In the genomic region with DNA sequence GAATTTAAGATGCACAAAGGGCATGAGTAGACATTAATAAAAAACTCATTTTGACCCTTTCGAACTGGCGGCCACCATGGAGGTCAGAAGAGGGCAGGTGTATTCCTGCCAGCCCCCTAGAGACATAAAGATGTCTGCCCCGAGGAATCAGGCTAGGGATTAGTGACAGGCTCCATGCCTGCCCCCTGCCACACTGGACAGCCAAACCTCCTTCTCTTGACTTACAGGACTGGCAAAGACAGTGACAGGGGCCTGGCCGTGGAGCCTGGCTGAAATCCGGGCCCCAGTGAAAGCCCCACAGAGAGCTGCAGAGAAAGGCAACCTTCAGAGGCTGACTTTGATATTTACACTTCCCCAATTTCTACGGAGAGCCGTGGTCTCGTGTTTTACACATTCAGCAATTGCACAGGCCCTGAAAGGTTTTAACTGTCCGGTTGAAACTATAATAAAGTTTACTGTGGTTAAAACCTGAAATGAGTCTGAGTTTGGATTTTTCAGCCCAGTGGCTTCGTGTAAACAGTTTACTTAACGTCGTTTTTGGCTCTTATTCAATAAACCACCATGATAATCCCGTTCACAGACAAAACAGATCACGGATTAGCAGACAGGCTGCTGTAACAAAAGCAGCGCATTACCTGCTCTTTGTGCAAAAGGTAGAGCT, we compare ENCODE assay signal across 1 cellular context.
TF ChIP-seq lines count a peak whose summit lies in the region.

No MANE protein-coding gene starts in this region.

TF ChIP-seq in GM23338, 12 proteins besides CTCF, POLR2A, EP300 and RAD21 (continued from another document):
- TF ChIP-seq, protein P1, sequence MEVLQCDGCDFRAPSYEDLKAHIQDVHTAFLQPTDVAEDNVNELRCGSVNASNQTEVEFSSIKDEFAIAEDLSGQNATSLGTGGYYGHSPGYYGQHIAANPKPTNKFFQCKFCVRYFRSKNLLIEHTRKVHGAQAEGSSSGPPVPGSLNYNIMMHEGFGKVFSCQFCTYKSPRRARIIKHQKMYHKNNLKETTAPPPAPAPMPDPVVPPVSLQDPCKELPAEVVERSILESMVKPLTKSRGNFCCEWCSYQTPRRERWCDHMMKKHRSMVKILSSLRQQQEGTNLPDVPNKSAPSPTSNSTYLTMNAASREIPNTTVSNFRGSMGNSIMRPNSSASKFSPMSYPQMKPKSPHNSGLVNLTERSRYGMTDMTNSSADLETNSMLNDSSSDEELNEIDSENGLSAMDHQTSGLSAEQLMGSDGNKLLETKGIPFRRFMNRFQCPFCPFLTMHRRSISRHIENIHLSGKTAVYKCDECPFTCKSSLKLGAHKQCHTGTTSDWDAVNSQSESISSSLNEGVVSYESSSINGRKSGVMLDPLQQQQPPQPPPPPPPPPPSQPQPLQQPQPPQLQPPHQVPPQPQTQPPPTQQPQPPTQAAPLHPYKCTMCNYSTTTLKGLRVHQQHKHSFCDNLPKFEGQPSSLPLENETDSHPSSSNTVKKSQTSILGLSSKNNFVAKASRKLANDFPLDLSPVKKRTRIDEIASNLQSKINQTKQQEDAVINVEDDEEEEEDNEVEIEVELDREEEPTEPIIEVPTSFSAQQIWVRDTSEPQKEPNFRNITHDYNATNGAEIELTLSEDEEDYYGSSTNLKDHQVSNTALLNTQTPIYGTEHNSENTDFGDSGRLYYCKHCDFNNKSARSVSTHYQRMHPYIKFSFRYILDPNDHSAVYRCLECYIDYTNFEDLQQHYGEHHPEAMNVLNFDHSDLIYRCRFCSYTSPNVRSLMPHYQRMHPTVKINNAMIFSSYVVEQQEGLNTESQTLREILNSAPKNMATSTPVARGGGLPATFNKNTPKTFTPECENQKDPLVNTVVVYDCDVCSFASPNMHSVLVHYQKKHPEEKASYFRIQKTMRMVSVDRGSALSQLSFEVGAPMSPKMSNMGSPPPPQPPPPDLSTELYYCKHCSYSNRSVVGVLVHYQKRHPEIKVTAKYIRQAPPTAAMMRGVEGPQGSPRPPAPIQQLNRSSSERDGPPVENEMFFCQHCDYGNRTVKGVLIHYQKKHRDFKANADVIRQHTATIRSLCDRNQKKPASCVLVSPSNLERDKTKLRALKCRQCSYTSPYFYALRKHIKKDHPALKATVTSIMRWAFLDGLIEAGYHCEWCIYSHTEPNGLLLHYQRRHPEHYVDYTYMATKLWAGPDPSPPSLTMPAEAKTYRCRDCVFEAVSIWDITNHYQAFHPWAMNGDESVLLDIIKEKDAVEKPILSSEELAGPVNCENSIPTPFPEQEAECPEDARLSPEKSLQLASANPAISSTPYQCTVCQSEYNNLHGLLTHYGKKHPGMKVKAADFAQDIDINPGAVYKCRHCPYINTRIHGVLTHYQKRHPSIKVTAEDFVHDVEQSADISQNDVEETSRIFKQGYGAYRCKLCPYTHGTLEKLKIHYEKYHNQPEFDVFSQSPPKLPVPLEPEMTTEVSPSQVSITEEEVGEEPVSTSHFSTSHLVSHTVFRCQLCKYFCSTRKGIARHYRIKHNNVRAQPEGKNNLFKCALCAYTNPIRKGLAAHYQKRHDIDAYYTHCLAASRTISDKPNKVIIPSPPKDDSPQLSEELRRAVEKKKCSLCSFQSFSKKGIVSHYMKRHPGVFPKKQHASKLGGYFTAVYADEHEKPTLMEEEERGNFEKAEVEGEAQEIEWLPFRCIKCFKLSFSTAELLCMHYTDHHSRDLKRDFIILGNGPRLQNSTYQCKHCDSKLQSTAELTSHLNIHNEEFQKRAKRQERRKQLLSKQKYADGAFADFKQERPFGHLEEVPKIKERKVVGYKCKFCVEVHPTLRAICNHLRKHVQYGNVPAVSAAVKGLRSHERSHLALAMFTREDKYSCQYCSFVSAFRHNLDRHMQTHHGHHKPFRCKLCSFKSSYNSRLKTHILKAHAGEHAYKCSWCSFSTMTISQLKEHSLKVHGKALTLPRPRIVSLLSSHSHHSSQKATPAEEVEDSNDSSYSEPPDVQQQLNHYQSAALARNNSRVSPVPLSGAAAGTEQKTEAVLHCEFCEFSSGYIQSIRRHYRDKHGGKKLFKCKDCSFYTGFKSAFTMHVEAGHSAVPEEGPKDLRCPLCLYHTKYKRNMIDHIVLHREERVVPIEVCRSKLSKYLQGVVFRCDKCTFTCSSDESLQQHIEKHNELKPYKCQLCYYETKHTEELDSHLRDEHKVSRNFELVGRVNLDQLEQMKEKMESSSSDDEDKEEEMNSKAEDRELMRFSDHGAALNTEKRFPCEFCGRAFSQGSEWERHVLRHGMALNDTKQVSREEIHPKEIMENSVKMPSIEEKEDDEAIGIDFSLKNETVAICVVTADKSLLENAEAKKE (CRISPR knock-in tag; IDR thresholded peaks at IDR 0.05): no peak
- TF ChIP-seq STAT1 (IDR thresholded peaks at IDR 0.05; ENCODE audit: unreplicated experiment) (no peak), JUNB (IDR thresholded peaks at IDR 0.05; ENCODE audit: unreplicated experiment) (no peak), ZNF114 (CRISPR knock-in tag; IDR thresholded peaks at IDR 0.05) (no peak), CREB1 (CRISPR knock-in tag; IDR thresholded peaks at IDR 0.05; ENCODE audit: low read depth) (no peak), NANOG (IDR thresholded peaks at IDR 0.05; ENCODE audit: borderline replicate concordance) (no peak), POLR2AphosphoS5 (IDR thresholded peaks at IDR 0.05; ENCODE audit: low read depth) (no peak), EZH2phosphoT487 (IDR thresholded peaks at IDR 0.05; ENCODE audit: unreplicated experiment) (no peak), ZNF331 (CRISPR knock-in tag; IDR thresholded peaks at IDR 0.05; ENCODE audit: low read depth) (no peak)
- TF ChIP-seq, protein P2, sequence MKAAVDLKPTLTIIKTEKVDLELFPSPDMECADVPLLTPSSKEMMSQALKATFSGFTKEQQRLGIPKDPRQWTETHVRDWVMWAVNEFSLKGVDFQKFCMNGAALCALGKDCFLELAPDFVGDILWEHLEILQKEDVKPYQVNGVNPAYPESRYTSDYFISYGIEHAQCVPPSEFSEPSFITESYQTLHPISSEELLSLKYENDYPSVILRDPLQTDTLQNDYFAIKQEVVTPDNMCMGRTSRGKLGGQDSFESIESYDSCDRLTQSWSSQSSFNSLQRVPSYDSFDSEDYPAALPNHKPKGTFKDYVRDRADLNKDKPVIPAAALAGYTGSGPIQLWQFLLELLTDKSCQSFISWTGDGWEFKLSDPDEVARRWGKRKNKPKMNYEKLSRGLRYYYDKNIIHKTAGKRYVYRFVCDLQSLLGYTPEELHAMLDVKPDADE (IDR thresholded peaks at IDR 0.05): no peak
- TF ChIP-seq, protein P3, sequence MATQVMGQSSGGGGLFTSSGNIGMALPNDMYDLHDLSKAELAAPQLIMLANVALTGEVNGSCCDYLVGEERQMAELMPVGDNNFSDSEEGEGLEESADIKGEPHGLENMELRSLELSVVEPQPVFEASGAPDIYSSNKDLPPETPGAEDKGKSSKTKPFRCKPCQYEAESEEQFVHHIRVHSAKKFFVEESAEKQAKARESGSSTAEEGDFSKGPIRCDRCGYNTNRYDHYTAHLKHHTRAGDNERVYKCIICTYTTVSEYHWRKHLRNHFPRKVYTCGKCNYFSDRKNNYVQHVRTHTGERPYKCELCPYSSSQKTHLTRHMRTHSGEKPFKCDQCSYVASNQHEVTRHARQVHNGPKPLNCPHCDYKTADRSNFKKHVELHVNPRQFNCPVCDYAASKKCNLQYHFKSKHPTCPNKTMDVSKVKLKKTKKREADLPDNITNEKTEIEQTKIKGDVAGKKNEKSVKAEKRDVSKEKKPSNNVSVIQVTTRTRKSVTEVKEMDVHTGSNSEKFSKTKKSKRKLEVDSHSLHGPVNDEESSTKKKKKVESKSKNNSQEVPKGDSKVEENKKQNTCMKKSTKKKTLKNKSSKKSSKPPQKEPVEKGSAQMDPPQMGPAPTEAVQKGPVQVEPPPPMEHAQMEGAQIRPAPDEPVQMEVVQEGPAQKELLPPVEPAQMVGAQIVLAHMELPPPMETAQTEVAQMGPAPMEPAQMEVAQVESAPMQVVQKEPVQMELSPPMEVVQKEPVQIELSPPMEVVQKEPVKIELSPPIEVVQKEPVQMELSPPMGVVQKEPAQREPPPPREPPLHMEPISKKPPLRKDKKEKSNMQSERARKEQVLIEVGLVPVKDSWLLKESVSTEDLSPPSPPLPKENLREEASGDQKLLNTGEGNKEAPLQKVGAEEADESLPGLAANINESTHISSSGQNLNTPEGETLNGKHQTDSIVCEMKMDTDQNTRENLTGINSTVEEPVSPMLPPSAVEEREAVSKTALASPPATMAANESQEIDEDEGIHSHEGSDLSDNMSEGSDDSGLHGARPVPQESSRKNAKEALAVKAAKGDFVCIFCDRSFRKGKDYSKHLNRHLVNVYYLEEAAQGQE (IDR thresholded peaks at IDR 0.05; ENCODE audit: unreplicated experiment): no peak
TF ChIP-seq in GM23338: peak in this region for 0.
